8 cellular contexts compared by ENCODE assay signal in genomic region chr16:67666538-67667433, GRCh38. TPM values are rescaled to one million over a fixed set of nuclear protein-coding genes. Genes with fewer than 3 reads are reported as not detected.
A peak's percentile ranks its signal among the peaks of the same experiment; 100 is the strongest.
DNase-seq lines count a peak whose midpoint lies in the region; ATAC-seq and TF ChIP-seq lines count a peak whose summit lies in the region.

Gene C16orf86, plus strand, starts transcription at chr16:67666814. Its CDS starts 157 bp downstream, at chr16:67666971.
Gene ENKD1, minus strand, starts transcription at chr16:67666750. Its CDS starts 308 bp downstream, at chr16:67666442.

- H3K36me3 ChIP-seq in KOPT-K1 (ENCODE audit: insufficient read depth, low read length) (0 out of 2 replicates have a peak, but pooled peaks cover 6% of the 10 kb centered on the region), heart left ventricle (peaks cover 0 to 13% (median 0%) of the 10 kb centered on the region in 9 donors), tibial nerve (peaks cover 0 to 32% (median 0%) of the 10 kb centered on the region in 3 donors)

- peak in 1 of 2 donors; percentile 23 for TF ChIP-seq POLR2A in heart left ventricle (IDR thresholded peaks at IDR 0.05)
- TF ChIP-seq POLR2A in tibial nerve (IDR thresholded peaks at IDR 0.05) = peak in 1 of 2 donors; percentile 40

- WGBS in heart left ventricle, 4 donors = 2 to 5% (median 3%) methylated on average over 20 to 77 of the region's 77 CpGs
- 3 to 6% methylated on average over 47 to 57 of the region's 77 CpGs for WGBS in tibial nerve, 2 donors

- H3K27ac ChIP-seq in KOPT-K1 (ENCODE audit: low read depth, low read length, poor library complexity, severe bottlenecking) = peak within 1 kb of the TSS; percentile 52
- peak within 1 kb of the TSS; percentile 73 to 94 (median 89) for H3K27ac ChIP-seq in heart left ventricle
- peak within 1 kb of the TSS; percentile 90 to 95 (median 92) for H3K27ac ChIP-seq in tibial nerve

- no peaks in the 10 kb centered on the region for H3K9me3 ChIP-seq in KOPT-K1 (ENCODE audit: insufficient read depth, low read length, poor library complexity, severe bottlenecking)
- no peaks in the 10 kb centered on the region for H3K9me3 ChIP-seq in heart left ventricle
- H3K9me3 ChIP-seq in tibial nerve = no peaks in the 10 kb centered on the region

- intact Hi-C loops in heart left ventricle (cut with DNase I) = loop anchor here in 8 of 10 donors (2.0 to 10.0 kb wide), 5 partner anchors 104 to 168 kb away; partner anchors contain the start of gene CTCF (in 5 of the 8)

- peak; percentile 65 for ATAC-seq in GM21423 (IDR thresholded peaks at IDR 0.05; ENCODE audit: unreplicated experiment)
- ATAC-seq in heart left ventricle = peak; percentile 29 to 82 (median 71)

- TF ChIP-seq CTCF in heart left ventricle (IDR thresholded peaks at IDR 0.05) (no peak), tibial nerve (IDR thresholded peaks at IDR 0.05) (peak in 1 of 5 experiments; percentile 10)

- H3K4me3 ChIP-seq in heart left ventricle (peak within 1 kb of the TSS; percentile 65 to 94 (median 77)), tibial nerve (peak within 1 kb of the TSS; percentile 67 to 83 (median 74))

- peaks cover 4 to 30% (median 21%) of the 10 kb centered on the region in 12 donors for H3K4me1 ChIP-seq in heart left ventricle
- peaks cover 0 to 39% (median 25%) of the 10 kb centered on the region in 4 donors for H3K4me1 ChIP-seq in tibial nerve

- DNase-seq in COR-L47 (lab: John Stamatoyannopoulos, UW) (peak; percentile 81), SW 1271 (lab: John Stamatoyannopoulos, UW) (peak; percentile 43 to 63), heart left ventricle (peak; percentile 88 to 93 (median 89)), pons (ENCODE audit: low spot score) (peak; percentile 71), tibial nerve (ENCODE audit: low spot score in 2 of 2) (peak; percentile 64 to 68)
- DNase-seq in activated naive CD8-positive, alpha-beta T cell treated with anti-CD3 and anti-CD28 coated beads, Interleukin-2, amount 50 U/mL, for 16 hours (ENCODE audit: low read depth, low spot score) = peak; percentile 56

- peak; percentile 67 to 78 for TF ChIP-seq EP300 in tibial nerve (IDR thresholded peaks at IDR 0.05)

- H3K27me3 ChIP-seq in heart left ventricle (no peaks in the 10 kb centered on the region), tibial nerve (no peaks in the 10 kb centered on the region)

RNA-seq across cellular contexts. Expression of gene C16orf86, which starts in this region (rescaled TPM):
- total RNA-seq in heart left ventricle (10 to 100 TPM in 1 of 9 donors, 1 to 10 TPM in 8; 3.5 to 11.6 (median 4.3) TPM), tibial nerve (10 to 100 TPM; 15.9 to 31.2 (median 25.5) TPM)
- 1 to 10 TPM; 2.1 to 4.4 TPM for polyA plus RNA-seq in heart left ventricle

RNA-seq across cellular contexts. Expression of gene ENKD1, which starts in this region (rescaled TPM):
- total RNA-seq in heart left ventricle = 10 to 100 TPM in 4 of 9 donors, 1 to 10 TPM in 5; 7.6 to 15.6 (median 8.6) TPM
- polyA plus RNA-seq in heart left ventricle = 10 to 100 TPM; 11.8 to 26.9 TPM
- total RNA-seq in tibial nerve = 10 to 100 TPM; 32.6 to 53.8 (median 45.6) TPM

Comparison
In these comparisons a context has a peak if more than half of its experiments do, and no peak if none do; other contexts are left out.
1. Peak in every context shown above with its lines: DNase-seq, ATAC-seq, H3K4me3 ChIP-seq and H3K27ac ChIP-seq.